Comparison of ENCODE assay signal across 16 cellular contexts in the genomic region with DNA sequence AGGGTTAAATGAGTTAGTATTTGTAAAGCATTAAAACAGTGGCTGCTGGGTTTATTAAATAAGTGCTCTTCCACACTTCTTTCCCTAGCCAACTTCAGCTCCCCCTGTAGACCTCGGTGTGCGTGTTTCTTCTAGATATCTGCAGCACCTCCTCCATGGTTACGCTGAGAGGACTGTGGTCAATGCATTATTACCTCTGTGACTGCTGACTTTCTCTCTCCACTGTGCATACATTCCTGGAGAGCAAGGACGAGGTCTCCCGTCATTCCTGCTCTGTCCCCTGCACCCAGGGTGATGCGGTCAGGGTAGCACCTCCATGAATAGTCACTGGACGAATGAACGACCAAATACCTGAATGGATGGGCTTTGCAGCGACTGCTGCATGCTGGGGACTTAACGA. TPM values are rescaled to one million over a fixed set of nuclear protein-coding genes. Genes with fewer than 3 reads are reported as not detected.
DNase-seq lines count a peak whose midpoint lies in the region; ATAC-seq, FAIRE-seq and TF ChIP-seq lines count a peak whose summit lies in the region.
"Had no signal": no experiment of that assay in that cellular context is flagged by ENCODE, and none has a peak within 500 bp of the region (broad histone marks: within the 10 kb centered on the region; RNA-seq: fewer than 3 reads in every experiment).

No MANE protein-coding gene starts in this region.

- H3K27ac ChIP-seq in K562 (ENCODE audit: extremely low read depth, low read depth, low read length) (no peak overlapping the region; the same call in 2 of the 3 replicates), mesenchymal stem cell (ENCODE audit: low read length, poor library complexity, severe bottlenecking) (no peak overlapping the region), neuronal stem cell (replicated peaks; ENCODE audit: low read length) (no peak overlapping the region)
- H3K27ac ChIP-seq: C4-2B had no signal

- H3K18ac ChIP-seq in mesenchymal stem cell (ENCODE audit: low read depth in 1 of 2, low read length in 2 of 2) (peak overlapping the region in 1 of 2 experiments; percentile 71), neuronal stem cell (ENCODE audit: low read length) (peak overlapping the region; percentile 2)

- H4K8ac ChIP-seq in mesenchymal stem cell (ENCODE audit: low read length): peak overlapping the region; percentile 0
- H4K8ac ChIP-seq in neuronal stem cell (ENCODE audit: low read depth, low read length): no peak overlapping the region

- no peaks in the 10 kb centered on the region for H4K20me1 ChIP-seq in K562 (replicated peaks; ENCODE audit: control insufficient read depth, insufficient read depth, low read length)

- peak overlapping the region; percentile 87 for H2AFZ ChIP-seq in K562 (ENCODE audit: low read depth, low read length)
- no peak overlapping the region for H2AFZ ChIP-seq in mesenchymal stem cell (ENCODE audit: low read depth, low read length)
- peak overlapping the region; percentile 46 for H2AFZ ChIP-seq in neuronal stem cell (ENCODE audit: low read length)
- H2AFZ ChIP-seq: GM23338 had no signal

- no TSS peak for BruUV-seq in K562 (replicated peaks; lab: Mats Ljungman, UMichigan)

- H3K4me3 ChIP-seq in K562 (no peak overlapping the region), mesenchymal stem cell (ENCODE audit: insufficient read depth in 1 of 2, low read depth in 1 of 2, low read length in 2 of 2) (no peak overlapping the region), neuronal stem cell (ENCODE audit: low read length in 2 of 2) (no peak overlapping the region)
- H3K4me3 ChIP-seq: A549, GM23338 had no signal

- no peaks in the 10 kb centered on the region for H3K9me1 ChIP-seq in K562 (ENCODE audit: control insufficient read depth, insufficient read depth, low read length)

- H3K36me3 ChIP-seq in K562 (ENCODE audit: control insufficient read depth, insufficient read depth, low read length) (no peaks in the 10 kb centered on the region), mesenchymal stem cell (ENCODE audit: control insufficient read depth in 1 of 2, insufficient read depth in 2 of 2, low read depth in 1 of 2, low read length in 2 of 2) (no peaks in the 10 kb centered on the region), neuronal stem cell (replicated peaks in 1 of 2; ENCODE audit: control insufficient read depth in 2 of 2, insufficient read depth in 2 of 2, low read length in 2 of 2) (no peaks in the 10 kb centered on the region)
- H3K36me3 ChIP-seq: BE2C had no signal

- POLR2A ChIA-PET in K562 (lab: Yijun Ruan, JAX): interaction anchor here (0.6 to 2.7 kb wide), 5 partner anchors 17 to 42 kb away, joined by 3 to 12 read pairs (median 3); no protein-coding TSS in a partner anchor

- H3K23ac ChIP-seq in mesenchymal stem cell (ENCODE audit: low read length in 2 of 2) (no peak overlapping the region), neuronal stem cell (ENCODE audit: low read depth, low read length, poor library complexity) (no peak overlapping the region)

- no peaks in the 10 kb centered on the region for H3K9me3 ChIP-seq in K562 (replicated peaks; ENCODE audit: control insufficient read depth, insufficient read depth, low read depth, low read length)
- no peaks in the 10 kb centered on the region for H3K9me3 ChIP-seq in mesenchymal stem cell (ENCODE audit: control insufficient read depth, low read length)
- H3K9me3 ChIP-seq in neuronal stem cell (replicated peaks in 1 of 2; ENCODE audit: control insufficient read depth in 2 of 2, insufficient read depth in 1 of 2, low read depth in 1 of 2, low read length in 2 of 2): peaks cover 3 to 5% of the 10 kb centered on the region in 2 donors
- H3K9me3 ChIP-seq: A549, BE2C had no signal

- no peaks in the 10 kb centered on the region for H3K79me1 ChIP-seq in mesenchymal stem cell (replicated peaks; ENCODE audit: low read length, poor library complexity, severe bottlenecking)
- H3K79me1 ChIP-seq in neuronal stem cell (ENCODE audit: low read depth, low read length): no peaks in the 10 kb centered on the region

- FAIRE-seq in K562 (lab: Jason Lieb, UNC): peak; percentile 82
- FAIRE-seq: A549, GM12892 had no signal

- TF ChIP-seq RAD21 in K562 (CRISPR knock-in tag; conservative IDR thresholded peaks at IDR 0.05 in 1 of 2, IDR thresholded peaks at IDR 0.05 in 1 of 2): no peak

- peak overlapping the region; percentile 78 for H4K91ac ChIP-seq in mesenchymal stem cell (ENCODE audit: low read length)
- no peak overlapping the region for H4K91ac ChIP-seq in neuronal stem cell (ENCODE audit: low read depth, low read length, poor library complexity)

- H3K79me2 ChIP-seq in K562 (ENCODE audit: control insufficient read depth, insufficient read depth, low read length): no peaks in the 10 kb centered on the region

- TF ChIP-seq CTCF in K562 (IDR thresholded peaks at IDR 0.05 in 2 of 3, conservative IDR thresholded peaks at IDR 0.05 in 1 of 3; ENCODE audit: insufficient read depth in 2 of 3, low read depth in 1 of 3, low read length in 3 of 3): peak in 1 of 3 experiments; percentile 18; a peak in 2 of 6 replicates

- H3K9ac ChIP-seq in K562 (ENCODE audit: insufficient read depth in 1 of 2, low read depth in 2 of 2, low read length in 2 of 2) (peak overlapping the region; percentile 6 to 8; a peak in 1 of 4 replicates), mesenchymal stem cell (ENCODE audit: low read length) (no peak overlapping the region), neuronal stem cell (ENCODE audit: low read depth, low read length, poor library complexity) (no peak overlapping the region)

- H3K4ac ChIP-seq in mesenchymal stem cell (ENCODE audit: low read depth in 1 of 2, low read length in 2 of 2) (peak overlapping the region in 1 of 2 experiments; percentile 52), neuronal stem cell (ENCODE audit: low read length) (no peak overlapping the region)

- peak overlapping the region; percentile 4 to 49 for H2BK12ac ChIP-seq in mesenchymal stem cell (ENCODE audit: low read length in 2 of 2)
- H2BK12ac ChIP-seq in neuronal stem cell (ENCODE audit: low read length): peak overlapping the region; percentile 27

- CTCF ChIA-PET in K562 (lab: Yijun Ruan, JAX; ENCODE audit: low intra/inter-chr PET ratio): no interaction called here

- H3K27me3 ChIP-seq in K562 (ENCODE audit: control insufficient read depth in 2 of 2, insufficient read depth in 2 of 2, low read length in 2 of 2) (no peaks in the 10 kb centered on the region), mesenchymal stem cell (ENCODE audit: control insufficient read depth in 1 of 2, insufficient read depth in 1 of 2, low read length in 2 of 2) (peaks cover 0 to 4% of the 10 kb centered on the region in 2 experiments), neuronal stem cell (ENCODE audit: control insufficient read depth in 3 of 3, insufficient read depth in 3 of 3, low read depth in 1 of 3, low read length in 3 of 3) (no peaks in the 10 kb centered on the region)
- H3K27me3 ChIP-seq: BE2C had no signal

- H3K4me1 ChIP-seq in K562 (replicated peaks in 1 of 2; ENCODE audit: control insufficient read depth in 2 of 2, insufficient read depth in 2 of 2, low read length in 2 of 2) (peaks cover 6 to 43% of the 10 kb centered on the region in 2 experiments; a peak in 4 of 5 replicates), mesenchymal stem cell (ENCODE audit: control insufficient read depth, insufficient read depth, low read depth, low read length) (no peaks in the 10 kb centered on the region), neuronal stem cell (ENCODE audit: control insufficient read depth in 2 of 2, insufficient read depth in 1 of 2, low read depth in 1 of 2, low read length in 2 of 2) (peaks cover 6 to 17% of the 10 kb centered on the region in 2 donors)
- H3K4me1 ChIP-seq: A549, BE2C had no signal

- H2BK120ac ChIP-seq in mesenchymal stem cell (ENCODE audit: low read depth, low read length): no peak overlapping the region
- peak overlapping the region; percentile 48 for H2BK120ac ChIP-seq in neuronal stem cell (ENCODE audit: low read depth, low read length)

- TF ChIP-seq EP300 in K562 (IDR thresholded peaks at IDR 0.05; ENCODE audit: low read length): no peak

- H2BK5ac ChIP-seq in mesenchymal stem cell (ENCODE audit: low read depth, low read length, poor library complexity, severe bottlenecking) (no peak overlapping the region), neuronal stem cell (ENCODE audit: low read length) (no peak overlapping the region)

- H2BK15ac ChIP-seq in mesenchymal stem cell (ENCODE audit: low read depth, poor library complexity, severe bottlenecking) (no peak overlapping the region), neuronal stem cell (ENCODE audit: low read length) (no peak overlapping the region)

- intact Hi-C loops in K562 (cut with micrococcal nuclease): loop anchor here (5.0 kb wide), 1 partner anchor 39 kb away; no protein-coding TSS in a partner anchor

- in situ Hi-C loops in K562 (cut with MboI): no loop called here

- H3K14ac ChIP-seq in mesenchymal stem cell (ENCODE audit: low read length in 2 of 2) (no peak overlapping the region), neuronal stem cell (ENCODE audit: low read length) (no peak overlapping the region)

- DNase-seq in K562 (ENCODE audit: extremely low read depth in 1 of 4, low spot score in 3 of 4) (peak in 2 of 4 experiments; percentile 35 to 56), mesenchymal stem cell (no peak), neuronal stem cell (ENCODE audit: low spot score) (no peak)
- DNase-seq: BE2C; CD4-positive, alpha-beta memory T cell; COR-L47; DND-41; GDM1; H9 had no signal

- H2AK5ac ChIP-seq in mesenchymal stem cell (ENCODE audit: low read length, severe bottlenecking) (no peak overlapping the region), neuronal stem cell (ENCODE audit: low read depth, low read length) (peak overlapping the region; percentile 20)

- peak overlapping the region; percentile 43; the same call in 1 of the 2 replicates for H3K4me2 ChIP-seq in K562 (ENCODE audit: insufficient read depth, low read length)
- no peak overlapping the region for H3K4me2 ChIP-seq in mesenchymal stem cell (ENCODE audit: low read length, poor library complexity, severe bottlenecking)
- H3K4me2 ChIP-seq in neuronal stem cell (ENCODE audit: insufficient read depth, low read length, poor library complexity, severe bottlenecking): no peak overlapping the region
- H3K4me2 ChIP-seq: A549, GM23338 had no signal

- TF ChIP-seq POLR2A in K562 (conservative IDR thresholded peaks at IDR 0.05): no peak

- ATAC-seq in K562: peak; percentile 71
- no peak for ATAC-seq in GM21360 (IDR thresholded peaks at IDR 0.05; ENCODE audit: unreplicated experiment)
- ATAC-seq in HG02588 (IDR thresholded peaks at IDR 0.05; ENCODE audit: unreplicated experiment): no peak
- no peak for ATAC-seq in GM19324 (IDR thresholded peaks at IDR 0.05; ENCODE audit: low FRiP score, unreplicated experiment)
- ATAC-seq: A549, GM23338 had no signal

- 32% methylated on average over 8 of the region's 10 CpGs for WGBS in K562 (ENCODE audit: insufficient coverage, low coverage, missing lambda C conversion rate)
- 90% methylated on average over 10 of the region's 10 CpGs for WGBS in mesenchymal stem cell
- no CpG with 5 or more reads among the region's 10 CpGs for WGBS in neuronal stem cell (ENCODE audit: extremely low coverage in 2 of 2, insufficient read length in 2 of 2, insufficient replicate concordance in 1 of 2), 2 donors

RNA-seq across cellular contexts. Expression of a gene that starts 44.6 kb away (rescaled TPM):
- total RNA-seq in K562 (2011; cell fraction: chromatin; rRNA removed; ENCODE audit: low replicate concordance): 11.8 and 14.3 TPM in 2 replicates
- total RNA-seq in K562 (2011; cell fraction: nucleolus; rRNA removed): 10.0 and 12.0 TPM in 2 replicates
- total RNA-seq in K562 (2011; cell fraction: nucleoplasm; rRNA removed): 10.0 and 20.1 TPM in 2 replicates
- total RNA-seq in K562 (2014; rRNA removed) (5.3 and 6.2 TPM in 2 replicates), K562 (2014; rRNA removed; fragmentation: Illumina TruSeq; extraction: Trizol) (3.2 and 4.0 TPM in 2 replicates), K562 (2015; rRNA removed; fragmentation: Illumina TruSeq; extraction: Trizol) (3.7 and 3.8 TPM in 2 replicates), K562 (2021) (26.6 and 27.2 TPM in 2 replicates)
- polyA plus RNA-seq in K562 (2011; rRNA removed) (3.7 and 6.6 TPM in 2 replicates), K562 (2014; fragmentation: Illumina TruSeq; extraction: Trizol) (13.7 and 15.5 TPM in 2 replicates), K562 (2014; fragmentation: Nextera tagmentation; extraction: Ambion mirVana) (1 to 10 TPM; 1.3 to 3.2 TPM), K562 (2014; rRNA removed) (11.1 and 11.7 TPM in 2 replicates)
- polyA plus RNA-seq in K562 (2011; cell fraction: cytosol; rRNA removed): 10.0 and 19.9 TPM in 2 replicates
- 14.4 and 33.2 TPM in 2 replicates for polyA plus RNA-seq in K562 (2011; cell fraction: nucleus; rRNA removed)
- 9.5 and 18.5 TPM in 2 replicates for polyA plus RNA-seq in K562 (2012)
- 3.1 TPM in 2 replicates for polyA minus RNA-seq in K562 (2011; rRNA and poly(A)+ RNA removed)
- polyA minus RNA-seq in K562 (2011; cell fraction: cytosol; rRNA and poly(A)+ RNA removed): 15.1 and 34.9 TPM in 2 replicates
- polyA minus RNA-seq in K562 (2011; cell fraction: nucleus; rRNA and poly(A)+ RNA removed): 9.0 and 10.3 TPM in 2 replicates
- polyA plus RNA-seq in mesenchymal stem cell (2013, experiment 1 of 2): 407 TPM
- polyA plus RNA-seq in mesenchymal stem cell (2013, experiment 2 of 2): 408 TPM
- polyA plus RNA-seq in neuronal stem cell (2013, experiment 1 of 2): 270 TPM
- 294 TPM for polyA plus RNA-seq in neuronal stem cell (2013, experiment 2 of 2)

Comparison
In these comparisons a context has a peak if more than half of its experiments do, and no peak if none do; other contexts are left out.
1. H3K9ac ChIP-seq: peak in K562 (2 of 2); none in mesenchymal stem cell (single experiment) and neuronal stem cell (single experiment).